In the genomic region with DNA sequence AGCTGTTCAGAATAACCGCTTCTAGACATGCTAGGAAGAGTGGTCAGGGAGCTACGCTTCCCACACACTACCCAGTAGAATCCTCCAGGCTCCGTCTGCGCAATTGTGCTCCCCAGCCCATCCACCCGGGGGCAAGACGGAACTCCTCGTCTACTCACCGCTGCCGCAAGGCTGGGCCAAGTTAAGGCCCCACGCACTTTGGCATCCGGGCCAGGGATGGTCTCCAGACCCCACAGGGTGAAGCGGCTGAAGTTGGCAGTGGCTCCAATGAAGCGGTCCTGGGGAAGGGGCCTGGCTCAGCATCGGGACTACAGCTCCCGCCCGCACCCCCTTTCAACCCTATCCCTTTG, we compare ENCODE assay signal across 8 cellular contexts. TPM values are rescaled to one million over a fixed set of nuclear protein-coding genes. Genes with fewer than 3 reads are reported as not detected.
DNase-seq lines count a peak whose midpoint lies in the region; ATAC-seq and TF ChIP-seq lines count a peak whose summit lies in the region.

No MANE protein-coding gene starts in this region.

- in situ Hi-C loops in G401 (cut with HindIII; ENCODE audit: low sequenced_read_pairs) = no loop called here

- peaks cover 14 to 43% (median 37%) of the 10 kb centered on the region in 4 donors for H3K4me1 ChIP-seq in esophagus muscularis mucosa

- intact Hi-C loops in esophagus muscularis mucosa (cut with DNase I) = loop anchor here (5.0 kb wide), 1 partner anchor 57 kb away; no protein-coding TSS in a partner anchor

- H3K4me3 Mint-ChIP-seq in nephron progenitor cell = peak overlapping the region; percentile 95

- TF ChIP-seq CTCF in esophagus muscularis mucosa (IDR thresholded peaks at IDR 0.05) (no peak), nephron progenitor cell (IDR thresholded peaks at IDR 0.05) (no peak)

- H3K9me3 Mint-ChIP-seq in nephron progenitor cell = no peaks in the 10 kb centered on the region

- ATAC-seq in HG03521 (IDR thresholded peaks at IDR 0.05; ENCODE audit: unreplicated experiment) = peak; percentile 11

- peak overlapping the region; percentile 90 to 95 (median 94) for H3K27ac ChIP-seq in esophagus muscularis mucosa (replicated peaks in 1 of 4)

- TF ChIP-seq POLR2A in esophagus muscularis mucosa (IDR thresholded peaks at IDR 0.05; ENCODE audit: low read depth) = no peak

- H3K27me3 ChIP-seq in esophagus muscularis mucosa = no peaks in the 10 kb centered on the region

- no peaks in the 10 kb centered on the region for H3K9me3 ChIP-seq in esophagus muscularis mucosa

- peak; percentile 29 for DNase-seq in activated T-cell treated with anti-CD3 and anti-CD28 coated beads for 48 hours (ENCODE audit: low read depth)
- DNase-seq in activated T-cell treated with anti-CD3 and anti-CD28 coated beads for 4 hours = no peak
- DNase-seq in UCSD-AML1 (lab: John Stamatoyannopoulos, UW; ENCODE audit: unreplicated experiment) = peak; percentile 65
- no peak for DNase-seq in esophagus muscularis mucosa (ENCODE audit: extremely low spot score)
- DNase-seq in nephron progenitor cell = no peak
- no peak for DNase-seq in dedifferentiated amniotic fluid mesenchymal stem cell (ENCODE audit: extremely low spot score)
- no peak for DNase-seq in G401 (ENCODE audit: low spot score)

- TF ChIP-seq EP300 in esophagus muscularis mucosa (IDR thresholded peaks at IDR 0.05) = no peak

- no peak overlapping the region for H3K27ac Mint-ChIP-seq in nephron progenitor cell

- H3K27me3 Mint-ChIP-seq in nephron progenitor cell (ENCODE audit: low read depth, poor library complexity) = peaks cover 21% of the 10 kb centered on the region

- H3K36me3 ChIP-seq in esophagus muscularis mucosa = peaks cover 28 to 48% (median 46%) of the 10 kb centered on the region in 4 donors

- H3K4me1 Mint-ChIP-seq in nephron progenitor cell = peaks cover 26% of the 10 kb centered on the region

- WGBS in esophagus muscularis mucosa = 3% methylated on average over 8 of the region's 16 CpGs

- H3K4me3 ChIP-seq in esophagus muscularis mucosa = peak overlapping the region; percentile 79 to 99 (median 86)

- peaks cover 28% of the 10 kb centered on the region for H3K36me3 Mint-ChIP-seq in nephron progenitor cell (ENCODE audit: low read depth)

RNA-seq across cellular contexts. Expression of a gene that starts 0.7 kb away (rescaled TPM):
- 100 to 1,000 TPM in 1 of 4 donors, 10 to 100 TPM in 3; 72.1 to 137 (median 80.9) TPM for total RNA-seq in esophagus muscularis mucosa
- 86.2 and 132 TPM in 2 replicates for total RNA-seq in G401 (2014; rRNA removed; shearing (Covaris generic))

RNA-seq across cellular contexts. Expression of a gene that starts 7.8 kb away (rescaled TPM):
- total RNA-seq in esophagus muscularis mucosa = 10 to 100 TPM; 66.4 to 77.1 (median 68.3) TPM
- 66.3 and 71.4 TPM in 2 replicates for total RNA-seq in G401 (2014; rRNA removed; shearing (Covaris generic))

RNA-seq across cellular contexts. Expression of a gene that starts 57.1 kb away (rescaled TPM):
- 10 to 100 TPM; 51.5 to 84.6 (median 82.1) TPM for total RNA-seq in esophagus muscularis mucosa
- 29.7 and 38.0 TPM in 2 replicates for total RNA-seq in G401 (2014; rRNA removed; shearing (Covaris generic))

Comparison
In these comparisons a context has a peak if more than half of its experiments do, and no peak if none do; other contexts are left out.
1. DNase-seq: peak in activated T-cell treated with anti-CD3 and anti-CD28 coated beads for 48 hours (single experiment) and UCSD-AML1 (single experiment); none in activated T-cell treated with anti-CD3 and anti-CD28 coated beads for 4 hours (single experiment), esophagus muscularis mucosa (single experiment), nephron progenitor cell (single experiment), dedifferentiated amniotic fluid mesenchymal stem cell (single experiment) and G401 (single experiment).